In the genomic region with DNA sequence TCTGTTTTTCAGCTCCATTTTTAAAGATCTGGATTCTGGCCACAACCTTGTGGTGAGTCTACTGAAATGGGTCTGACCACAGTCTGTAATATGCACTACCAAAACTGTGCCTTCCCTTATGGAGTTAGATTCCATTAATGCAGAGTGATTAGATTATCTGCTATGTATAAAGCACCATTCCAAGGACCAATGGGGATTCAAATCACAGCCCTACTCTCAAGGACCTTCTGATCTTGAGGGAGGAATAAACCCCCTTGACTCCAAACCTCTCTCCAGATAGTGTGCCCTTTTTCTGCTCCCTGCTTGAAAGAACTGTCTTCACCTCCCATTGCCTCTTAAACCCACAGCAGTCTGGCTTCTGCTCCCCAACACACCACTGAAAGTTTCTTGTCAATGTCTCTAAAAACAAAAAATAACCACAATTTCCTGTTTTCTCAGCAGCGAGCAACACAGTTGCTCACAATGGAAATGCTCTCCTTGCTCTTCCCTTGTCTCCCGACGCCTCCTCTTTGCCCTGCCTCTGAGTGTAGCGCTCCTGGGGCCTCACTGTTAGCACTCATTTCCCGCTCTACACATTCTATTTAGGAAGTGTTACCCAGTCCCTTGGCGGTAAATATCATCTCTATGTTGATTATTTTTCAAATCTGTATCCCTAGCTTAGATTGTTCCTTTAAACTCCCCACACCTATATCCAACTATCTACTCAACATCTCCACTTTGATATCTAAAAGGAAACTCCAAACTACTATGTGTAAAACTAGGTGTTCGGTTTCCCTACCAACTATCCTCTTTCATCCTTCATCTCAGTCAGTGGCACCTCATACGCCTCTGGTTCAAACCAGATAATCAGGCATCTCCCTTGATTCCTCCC, we compare ENCODE assay signal across 8 cellular contexts. TPM values are rescaled to one million over a fixed set of nuclear protein-coding genes. Genes with fewer than 3 reads are reported as not detected.
DNase-seq lines count a peak whose midpoint lies in the region; ATAC-seq lines count a peak whose summit lies in the region.

No MANE protein-coding gene starts in this region.

- DNase-seq in activated T-cell treated with anti-CD3 and anti-CD28 coated beads for 24 hours (ENCODE audit: low read depth) (peak; percentile 1), RPMI7951 (ENCODE audit: low read depth) (peak; percentile 52), iris pigment epithelial cell (ENCODE audit: low read depth) (peak; percentile 82), midbrain (lab: John Stamatoyannopoulos, UW) (no peak), UCSD-AML1 (lab: John Stamatoyannopoulos, UW; ENCODE audit: unreplicated experiment) (no peak)
- DNase-seq in activated T-cell treated with anti-CD3 and anti-CD28 coated beads, Interleukin-2, amount 50 U/mL, for 1 hour: no peak
- no peak for DNase-seq in effector CD8-positive, alpha-beta T cell (lab: John Stamatoyannopoulos, UW)

- peak; percentile 70 for ATAC-seq in HG02870 (IDR thresholded peaks at IDR 0.05; ENCODE audit: unreplicated experiment)

RNA-seq across cellular contexts. Expression of a gene that starts 13.6 kb away (rescaled TPM):
- total RNA-seq in RPMI7951 (2014; rRNA removed; shearing (Covaris generic)): 5.6 and 6.0 TPM in 2 replicates

RNA-seq across cellular contexts. Expression of a gene that starts 45.6 kb away (rescaled TPM):
- total RNA-seq in RPMI7951 (2014; rRNA removed; shearing (Covaris generic)): under 0.01 TPM in 1 of 2 replicates, not detected in the other

Comparison
In these comparisons a context has a peak if more than half of its experiments do, and no peak if none do; other contexts are left out.
1. DNase-seq: peak in activated T-cell treated with anti-CD3 and anti-CD28 coated beads for 24 hours (single experiment), RPMI7951 (single experiment) and iris pigment epithelial cell (single experiment); none in activated T-cell treated with anti-CD3 and anti-CD28 coated beads, Interleukin-2, amount 50 U/mL, for 1 hour (single experiment), midbrain (single experiment), UCSD-AML1 (single experiment) and effector CD8-positive, alpha-beta T cell (single experiment).